Comparison of ENCODE assay signal across 8 cellular contexts in the genomic region with DNA sequence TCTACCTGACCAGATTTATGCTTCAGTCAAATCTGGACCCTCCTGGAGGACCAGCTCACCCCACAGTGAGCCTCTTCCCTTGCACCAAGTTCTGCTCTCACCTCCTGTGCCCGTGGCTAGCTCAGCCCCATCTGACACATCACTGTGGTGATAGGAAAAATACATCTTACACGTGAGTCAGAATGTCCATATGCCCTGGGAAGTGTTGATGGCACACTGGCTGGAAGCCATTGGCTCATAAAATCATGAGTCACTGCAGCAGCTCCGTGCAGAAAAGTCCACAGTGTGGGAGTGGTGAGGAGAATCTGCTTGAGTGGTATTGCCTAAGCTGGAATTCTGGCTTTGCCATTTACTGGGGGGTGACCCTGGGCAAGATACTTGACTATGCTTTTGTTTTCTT. TPM values are rescaled to one million over a fixed set of nuclear protein-coding genes. Genes with fewer than 3 reads are reported as not detected.
DNase-seq lines count a peak whose midpoint lies in the region; ATAC-seq and TF ChIP-seq lines count a peak whose summit lies in the region.

No MANE protein-coding gene starts in this region.

- no peak overlapping the region for H3K4me3 ChIP-seq in AG09309 (ENCODE audit: control insufficient read depth, low read depth, low read length)
- H3K4me3 ChIP-seq in HL-60 (replicated peaks; ENCODE audit: insufficient read depth, low read length): no peak overlapping the region

- POLR2A ChIA-PET in activated CD8-positive, alpha-beta T cell treated with anti-CD3 and anti-CD28 coated beads, Interleukin-2, amount 10 ng/mL, durations not matched to agents 7 days and 5 days (lab: Charles Lee): no interaction called here

- no peaks in the 10 kb centered on the region for H3K27me3 Mint-ChIP-seq in activated CD8-positive, alpha-beta T cell treated with anti-CD3 and anti-CD28 coated beads, Interleukin-2, amount 10 ng/mL, durations not matched to agents 7 days and 5 days (ENCODE audit: low read depth)

- TF ChIP-seq CTCF in AG09309 (IDR thresholded peaks at IDR 0.05; ENCODE audit: control insufficient read depth, insufficient read depth, low read depth, low read length, missing control alignments) (no peak), HL-60 (IDR thresholded peaks at IDR 0.05; ENCODE audit: insufficient read depth, low read length) (no peak)

- CTCF ChIA-PET in activated CD8-positive, alpha-beta T cell treated with anti-CD3 and anti-CD28 coated beads, Interleukin-2, amount 10 ng/mL, durations not matched to agents 7 days and 5 days (lab: Charles Lee): interaction anchor here (1.1 to 1.7 kb wide), 3 partner anchors 15 to 18 kb away, joined by 3 to 8 read pairs (median 3); no protein-coding TSS in a partner anchor

- peaks cover 28% of the 10 kb centered on the region for H3K4me1 Mint-ChIP-seq in activated CD8-positive, alpha-beta T cell treated with anti-CD3 and anti-CD28 coated beads, Interleukin-2, amount 10 ng/mL, durations not matched to agents 7 days and 5 days (ENCODE audit: low read depth)

- no peaks in the 10 kb centered on the region for H3K27me3 ChIP-seq in HL-60 (ENCODE audit: insufficient read depth, poor library complexity, severe bottlenecking)

- no peak overlapping the region for H3K4me3 Mint-ChIP-seq in activated CD8-positive, alpha-beta T cell treated with anti-CD3 and anti-CD28 coated beads, Interleukin-2, amount 10 ng/mL, durations not matched to agents 7 days and 5 days

- no peak overlapping the region for H3K27ac Mint-ChIP-seq in activated CD8-positive, alpha-beta T cell treated with anti-CD3 and anti-CD28 coated beads, Interleukin-2, amount 10 ng/mL, durations not matched to agents 7 days and 5 days

- DNase-seq in AG09309 (ENCODE audit: low read depth) (peak; percentile 98), HL-60 (ENCODE audit: low read depth in 1 of 2, low spot score in 1 of 2) (peak; percentile 55 to 73), glomerular endothelial cell (ENCODE audit: extremely low read depth, low read depth, low spot score) (peak; percentile 81), ureter (ENCODE audit: low spot score) (no peak), globus pallidus (ENCODE audit: low spot score) (no peak)
- DNase-seq in activated CD8-positive, alpha-beta T cell treated with anti-CD3 and anti-CD28 coated beads, Interleukin-2, amount 10 ng/mL, durations not matched to agents 7 days and 5 days: peak; percentile 23
- peak; percentile 69 for DNase-seq in stimulated activated CD4-positive, alpha-beta T cell treated with anti-CD3 and anti-CD28 coated beads, Interleukin-1b, Interleukin-23, amount 100 ng/mL, for 48 hours

- peak overlapping the region; percentile 72 for H3K27ac ChIP-seq in HL-60 (replicated peaks)

- H3K9me3 Mint-ChIP-seq in activated CD8-positive, alpha-beta T cell treated with anti-CD3 and anti-CD28 coated beads, Interleukin-2, amount 10 ng/mL, durations not matched to agents 7 days and 5 days (ENCODE audit: insufficient read depth): no peaks in the 10 kb centered on the region

- peak; percentile 19 for ATAC-seq in activated CD8-positive, alpha-beta T cell treated with anti-CD3 and anti-CD28 coated beads, Interleukin-2, amount 10 ng/mL, durations not matched to agents 7 days and 5 days
- ATAC-seq in GM18861 (IDR thresholded peaks at IDR 0.05; ENCODE audit: unreplicated experiment): no peak

- H3K36me3 Mint-ChIP-seq in activated CD8-positive, alpha-beta T cell treated with anti-CD3 and anti-CD28 coated beads, Interleukin-2, amount 10 ng/mL, durations not matched to agents 7 days and 5 days (ENCODE audit: low read depth): no peaks in the 10 kb centered on the region

RNA-seq across cellular contexts. Expression of a gene that starts 42.6 kb away (rescaled TPM):
- under 1 TPM; 0.63 to 0.97 TPM for total RNA-seq in activated CD8-positive, alpha-beta T cell treated with anti-CD3 and anti-CD28 coated beads, Interleukin-2, amount 10 ng/mL, durations not matched to agents 7 days and 5 days
- 4.5 and 5.1 TPM in 2 replicates for total RNA-seq in glomerular endothelial cell
- total RNA-seq in ureter: 18.6 TPM

Comparison
In these comparisons a context has a peak if more than half of its experiments do, and no peak if none do; other contexts are left out.
1. DNase-seq: peak in AG09309 (single experiment), HL-60 (2 of 2), activated CD8-positive, alpha-beta T cell treated with anti-CD3 and anti-CD28 coated beads, Interleukin-2, amount 10 ng/mL, durations not matched to agents 7 days and 5 days (single experiment), glomerular endothelial cell (single experiment) and stimulated activated CD4-positive, alpha-beta T cell treated with anti-CD3 and anti-CD28 coated beads, Interleukin-1b, Interleukin-23, amount 100 ng/mL, for 48 hours (single experiment); none in ureter (single experiment) and globus pallidus (single experiment).